14 cellular contexts compared by ENCODE assay signal in genomic region chr3:98972155-98972554, GRCh38.
A peak's percentile ranks its signal among the peaks of the same experiment; 100 is the strongest.
DNase-seq lines count a peak whose midpoint lies in the region; ATAC-seq, FAIRE-seq and TF ChIP-seq lines count a peak whose summit lies in the region.
"Had no signal": no experiment of that assay in that cellular context is flagged by ENCODE, and none has a peak within 500 bp of the region (broad histone marks: within the 10 kb centered on the region; RNA-seq: fewer than 3 reads in every experiment).

No MANE protein-coding gene starts in this region.

- H3K9me3 ChIP-seq in SK-N-SH (no peaks in the 10 kb centered on the region), testis (no peaks in the 10 kb centered on the region)
- H3K9me3 ChIP-seq: ovary, tibial artery had no signal

- peaks cover 14 to 45% of the 10 kb centered on the region in 2 experiments for H3K4me1 ChIP-seq in SK-N-SH (ENCODE audit: control insufficient read depth in 1 of 2, insufficient read depth in 2 of 2, low read depth in 1 of 2, low read length in 1 of 2)
- no peaks in the 10 kb centered on the region for H3K4me1 ChIP-seq in testis
- H3K4me1 ChIP-seq: tibial artery had no signal

- peak; percentile 94 for FAIRE-seq in H54 (lab: Jason Lieb, UNC)

- H3F3A ChIP-seq in SK-N-SH (replicated peaks; ENCODE audit: insufficient read depth), result peaks cover 55% of the 10 kb centered on the region

- H3K36me3 ChIP-seq in SK-N-SH (replicated peaks in 1 of 2; ENCODE audit: control insufficient read depth in 1 of 2, insufficient read depth in 2 of 2, low read length in 1 of 2) (peaks cover 0 to 3% of the 10 kb centered on the region in 2 experiments), testis (ENCODE audit: low read depth, missing control alignments) (no peaks in the 10 kb centered on the region)
- H3K36me3 ChIP-seq: ovary, tibial artery had no signal

- H3K9me2 ChIP-seq in SK-N-SH, result no peaks in the 10 kb centered on the region

- TF ChIP-seq CTCF in SK-N-SH (IDR thresholded peaks at IDR 0.05), result no peak
- no peak for TF ChIP-seq CTCF in testis (IDR thresholded peaks at IDR 0.05)

- H2AFZ ChIP-seq in SK-N-SH (ENCODE audit: low read depth), result no peak overlapping the region

- intact Hi-C loops in testis (cut with DNase I; ENCODE audit: low total_unique reads), result no loop called here

- ATAC-seq in GM21390 (IDR thresholded peaks at IDR 0.05; ENCODE audit: unreplicated experiment), result no peak

- no peak for TF ChIP-seq POLR2A in H54 (IDR thresholded peaks at IDR 0.05; ENCODE audit: low read depth, low read length)
- no peak for TF ChIP-seq POLR2A in testis (IDR thresholded peaks at IDR 0.05)

- peak overlapping the region; percentile 60 for H3K4me2 ChIP-seq in SK-N-SH

- H3K27ac ChIP-seq in SK-N-SH (ENCODE audit: low read depth in 2 of 2, low read length in 1 of 2) (peak overlapping the region; percentile 60 to 100; a peak in 3 of 4 replicates), testis (no peak overlapping the region)
- H3K27ac ChIP-seq: ovary, tibial artery had no signal

- H3K27me3 ChIP-seq in SK-N-SH (ENCODE audit: insufficient read depth) (no peaks in the 10 kb centered on the region), testis (no peaks in the 10 kb centered on the region)
- H3K27me3 ChIP-seq: ovary, tibial artery had no signal

- WGBS in SK-N-SH (ENCODE audit: low lambda C conversion rate), result 13% methylated on average over 2 of the region's 2 CpGs
- 55 to 58% methylated on average over 2 of the region's 2 CpGs for WGBS in testis, 2 donors

- peak in 1 of 2 experiments; percentile 86; a peak in 2 of 4 replicates for TF ChIP-seq EP300 in SK-N-SH (IDR thresholded peaks at IDR 0.05; ENCODE audit: borderline replicate concordance in 1 of 2, low read depth in 1 of 2, low read length in 1 of 2)

- TF ChIP-seq RAD21 in SK-N-SH (IDR thresholded peaks at IDR 0.05; ENCODE audit: low read length), result no peak

- CTCF ChIA-PET in SK-N-SH (lab: Yijun Ruan, JAX), result interaction anchor here (1.2 kb wide), 1 partner anchor 22 kb away, joined by 4 read pairs; no protein-coding TSS in a partner anchor

- H3K79me2 ChIP-seq in SK-N-SH (ENCODE audit: insufficient read depth), result peaks cover 74% of the 10 kb centered on the region

- POLR2A ChIA-PET in SK-N-SH (lab: Yijun Ruan, JAX), result no interaction called here

- H4K20me1 ChIP-seq in SK-N-SH (ENCODE audit: insufficient read depth), result no peaks in the 10 kb centered on the region

- no peak for DNase-seq in H54 (ENCODE audit: insufficient read length, low spot score)
- no peak for DNase-seq in SK-N-SH
- DNase-seq in fibroblast of peridontal ligament (ENCODE audit: extremely low read depth), result peak; percentile 96
- DNase-seq in skeletal muscle cell (ENCODE audit: low read depth), result peak; percentile 96
- no peak for DNase-seq in NCI-H1694 (lab: John Stamatoyannopoulos, UW)
- no peak for DNase-seq in stimulated activated CD8-positive, alpha-beta memory T cell treated with anti-CD3 and anti-CD28 coated beads, Interleukin-4, amount 100 ng/mL, for 48 hours
- no peak for DNase-seq in testis
- DNase-seq: activated CD4-positive, alpha-beta T cell treated with anti-CD3 and anti-CD28 coated beads, Interleukin-2, amount 10 ng/mL, durations not matched to agents 7 days and 5 days; activated naive CD4-positive, alpha-beta T cell treated with anti-CD3 and anti-CD28 coated beads for 36 hours; NCI-H2227 treated with DMSO at 0.1 percent for 48 hours; ovary; SHP77 treated with DMSO at 0.1 percent for 48 hours; tibial artery had no signal

- peak overlapping the region; percentile 70 for H3K9ac ChIP-seq in SK-N-SH

- H3K4me3 ChIP-seq in SK-N-SH (ENCODE audit: low read depth in 2 of 2, low read length in 1 of 2) (no peak overlapping the region), skeletal muscle cell (ENCODE audit: low read depth, low read length) (no peak overlapping the region), testis (no peak overlapping the region)
- H3K4me3 ChIP-seq: ovary, tibial artery had no signal

TF ChIP-seq in SK-N-SH, 30 proteins besides CTCF, POLR2A, EP300 and RAD21 (continues in another document):
- TF ChIP-seq IRF3 (IDR thresholded peaks at IDR 0.05; ENCODE audit: low read depth, low read length) (no peak), ELF1 (IDR thresholded peaks at IDR 0.05) (no peak), MEF2A (IDR thresholded peaks at IDR 0.05; ENCODE audit: borderline replicate concordance, low read depth) (no peak), RFX5 (IDR thresholded peaks at IDR 0.05; ENCODE audit: low read length) (no peak), CHD2 (IDR thresholded peaks at IDR 0.05; ENCODE audit: low read length, partially characterized antibody) (no peak), JUND (IDR thresholded peaks at IDR 0.05) (peak; percentile 86), MXI1 (IDR thresholded peaks at IDR 0.05; ENCODE audit: low read depth, low read length) (no peak), SIN3A (IDR thresholded peaks at IDR 0.05; ENCODE audit: borderline replicate concordance, low read depth, low read length) (peak; percentile 64; the same call in 1 of the 2 replicates), FOXJ3 (CRISPR knock-in tag; IDR thresholded peaks at IDR 0.05) (no peak), EZH2phosphoT487 (IDR thresholded peaks at IDR 0.05; ENCODE audit: borderline replicate concordance, low read depth) (no peak), YY1 (IDR thresholded peaks at IDR 0.05; ENCODE audit: low read depth) (0 out of 2 replicates have a peak, but pooled peaks have one; percentile 39), ZBTB33 (IDR thresholded peaks at IDR 0.05; ENCODE audit: borderline replicate concordance, low read depth) (no peak), RCOR1 (IDR thresholded peaks at IDR 0.05; ENCODE audit: low read length) (no peak), POLR2AphosphoS5 (IDR thresholded peaks at IDR 0.05; ENCODE audit: low read depth, low read length) (peak; percentile 71; the same call in 1 of the 2 replicates), NFIC (IDR thresholded peaks at IDR 0.05; ENCODE audit: borderline replicate concordance) (peak; percentile 75; the same call in 1 of the 2 replicates), GABPA (IDR thresholded peaks at IDR 0.05; ENCODE audit: low read depth) (no peak), TAF1 (IDR thresholded peaks at IDR 0.05; ENCODE audit: borderline replicate concordance, low read depth, low read length) (peak; percentile 70; the same call in 1 of the 2 replicates), RXRA (IDR thresholded peaks at IDR 0.05; ENCODE audit: borderline replicate concordance, low read depth) (peak; percentile 64; the same call in 1 of the 2 replicates), GATA2 (CRISPR knock-in tag; IDR thresholded peaks at IDR 0.05) (no peak), TEAD4 (IDR thresholded peaks at IDR 0.05; ENCODE audit: borderline replicate concordance, insufficient read depth) (peak; percentile 82)
- TF ChIP-seq, protein P1, sequence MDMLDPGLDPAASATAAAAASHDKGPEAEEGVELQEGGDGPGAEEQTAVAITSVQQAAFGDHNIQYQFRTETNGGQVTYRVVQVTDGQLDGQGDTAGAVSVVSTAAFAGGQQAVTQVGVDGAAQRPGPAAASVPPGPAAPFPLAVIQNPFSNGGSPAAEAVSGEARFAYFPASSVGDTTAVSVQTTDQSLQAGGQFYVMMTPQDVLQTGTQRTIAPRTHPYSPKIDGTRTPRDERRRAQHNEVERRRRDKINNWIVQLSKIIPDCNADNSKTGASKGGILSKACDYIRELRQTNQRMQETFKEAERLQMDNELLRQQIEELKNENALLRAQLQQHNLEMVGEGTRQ (IDR thresholded peaks at IDR 0.05; ENCODE audit: borderline replicate concordance, low read depth, low read length), result no peak
- TF ChIP-seq, protein P2, sequence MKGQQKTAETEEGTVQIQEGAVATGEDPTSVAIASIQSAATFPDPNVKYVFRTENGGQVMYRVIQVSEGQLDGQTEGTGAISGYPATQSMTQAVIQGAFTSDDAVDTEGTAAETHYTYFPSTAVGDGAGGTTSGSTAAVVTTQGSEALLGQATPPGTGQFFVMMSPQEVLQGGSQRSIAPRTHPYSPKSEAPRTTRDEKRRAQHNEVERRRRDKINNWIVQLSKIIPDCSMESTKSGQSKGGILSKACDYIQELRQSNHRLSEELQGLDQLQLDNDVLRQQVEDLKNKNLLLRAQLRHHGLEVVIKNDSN (IDR thresholded peaks at IDR 0.05; ENCODE audit: borderline replicate concordance, low read depth), result no peak
- TF ChIP-seq, protein P3, sequence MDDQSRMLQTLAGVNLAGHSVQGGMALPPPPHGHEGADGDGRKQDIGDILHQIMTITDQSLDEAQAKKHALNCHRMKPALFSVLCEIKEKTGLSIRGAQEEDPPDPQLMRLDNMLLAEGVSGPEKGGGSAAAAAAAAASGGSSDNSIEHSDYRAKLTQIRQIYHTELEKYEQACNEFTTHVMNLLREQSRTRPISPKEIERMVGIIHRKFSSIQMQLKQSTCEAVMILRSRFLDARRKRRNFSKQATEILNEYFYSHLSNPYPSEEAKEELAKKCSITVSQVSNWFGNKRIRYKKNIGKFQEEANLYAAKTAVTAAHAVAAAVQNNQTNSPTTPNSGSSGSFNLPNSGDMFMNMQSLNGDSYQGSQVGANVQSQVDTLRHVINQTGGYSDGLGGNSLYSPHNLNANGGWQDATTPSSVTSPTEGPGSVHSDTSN (IDR thresholded peaks at IDR 0.05), result peak; percentile 86

Comparison
In these comparisons a context has a peak if more than half of its experiments do, and no peak if none do; other contexts are left out.
1. DNase-seq: peak in fibroblast of peridontal ligament (single experiment) and skeletal muscle cell (single experiment); none in H54 (single experiment), SK-N-SH (single experiment), NCI-H1694 (single experiment), stimulated activated CD8-positive, alpha-beta memory T cell treated with anti-CD3 and anti-CD28 coated beads, Interleukin-4, amount 100 ng/mL, for 48 hours (single experiment) and testis (single experiment).
2. H3K27ac ChIP-seq: peak in SK-N-SH (2 of 2); none in testis (0 of 2).